In genomic region chr17:42680331-42680808, GRCh38 we compare ENCODE assay signal across 8 cellular contexts. TPM values are rescaled to one million over a fixed set of nuclear protein-coding genes. Genes with fewer than 3 reads are reported as not detected.
DNase-seq lines count a peak whose midpoint lies in the region; ATAC-seq and TF ChIP-seq lines count a peak whose summit lies in the region.

No MANE protein-coding gene starts in this region.

- peak overlapping the region; percentile 99 for H2AFZ ChIP-seq in IMR-90 (replicated peaks; ENCODE audit: low read length, poor library complexity)

- H3K4me1 Mint-ChIP-seq in CD8-positive, alpha-beta T cell (ENCODE audit: low read depth), result peaks cover 56% of the 10 kb centered on the region
- H3K4me1 Mint-ChIP-seq in naive thymus-derived CD8-positive, alpha-beta T cell, result peaks cover 30 to 64% (median 61%) of the 10 kb centered on the region in 4 donors

- BruUV-seq in IMR-90 (replicated peaks; lab: Mats Ljungman, UMichigan), result no TSS peak

- ATAC-seq in CD8-positive, alpha-beta T cell, result no peak
- ATAC-seq in IMR-90 (ENCODE audit: low read depth) (no peak), GM18907 (IDR thresholded peaks at IDR 0.05; ENCODE audit: unreplicated experiment) (no peak), GM21529 (IDR thresholded peaks at IDR 0.05; ENCODE audit: unreplicated experiment) (no peak)
- ATAC-seq in naive thymus-derived CD8-positive, alpha-beta T cell, result no peak

- H3K4ac ChIP-seq in IMR-90 (ENCODE audit: low read depth, low read length), result peak overlapping the region; percentile 99

- peak overlapping the region; percentile 43; the same call in 1 of the 2 replicates for H2BK120ac ChIP-seq in IMR-90 (ENCODE audit: low read depth, low read length)

- peaks cover 71% of the 10 kb centered on the region for H3K4me1 ChIP-seq in CD8-positive, alpha-beta T cell (ENCODE audit: insufficient read depth, low read length)
- peaks cover 30% of the 10 kb centered on the region for H3K4me1 ChIP-seq in IMR-90 (ENCODE audit: control insufficient read depth, insufficient read depth, low read length)

- WGBS in IMR-90 (ENCODE audit: extremely low coverage in 2 of 2, insufficient read length in 1 of 2), 2 experiments, result 53% methylated on average over 19 of the region's 20 CpGs; no CpG with 5 or more reads in 1 of the 2 experiments

- H3K27me3 Mint-ChIP-seq in CD8-positive, alpha-beta T cell (ENCODE audit: low read depth), result peaks cover 38% of the 10 kb centered on the region
- H3K27me3 Mint-ChIP-seq in naive thymus-derived CD8-positive, alpha-beta T cell, result peaks cover 15 to 47% (median 25%) of the 10 kb centered on the region in 5 donors

- H3K79me1 ChIP-seq in IMR-90 (ENCODE audit: low read depth in 1 of 2, low read length in 2 of 2), result peaks cover 13 to 61% of the 10 kb centered on the region in 2 experiments

- TF ChIP-seq RAD21 in IMR-90 (IDR thresholded peaks at IDR 0.05; ENCODE audit: low read length), result no peak

- H2BK5ac ChIP-seq in IMR-90 (ENCODE audit: low read depth, low read length, poor library complexity, severe bottlenecking), result no peak overlapping the region

- H3K36me3 ChIP-seq in CD8-positive, alpha-beta T cell (ENCODE audit: insufficient read depth, low read length), result no peaks in the 10 kb centered on the region
- H3K36me3 ChIP-seq in IMR-90 (ENCODE audit: control insufficient read depth, insufficient read depth, low read length), result peaks cover 8% of the 10 kb centered on the region

- dilution Hi-C loops in IMR-90 (cut with HindIII; ENCODE audit: low sequenced_read_pairs, unreplicated experiment), result no loop called here

- H3K56ac ChIP-seq in IMR-90 (ENCODE audit: extremely low read depth, insufficient read depth, low read length), result no peak overlapping the region

- peak overlapping the region; percentile 66 for H3K4me3 Mint-ChIP-seq in CD8-positive, alpha-beta T cell
- peak overlapping the region; percentile 12 to 93 (median 74) for H3K4me3 Mint-ChIP-seq in naive thymus-derived CD8-positive, alpha-beta T cell

- peaks cover 14% of the 10 kb centered on the region for H3K27me3 ChIP-seq in CD8-positive, alpha-beta T cell (ENCODE audit: insufficient read depth, low read length)
- no peaks in the 10 kb centered on the region for H3K27me3 ChIP-seq in IMR-90 (ENCODE audit: control insufficient read depth, insufficient read depth, low read length)

- peak overlapping the region; percentile 93; the same call in 1 of the 2 replicates for H4K5ac ChIP-seq in IMR-90 (ENCODE audit: low read depth, low read length)

- peak overlapping the region; percentile 94 for H2AK9ac ChIP-seq in IMR-90 (replicated peaks; ENCODE audit: low read depth, low read length, poor library complexity)

- peak overlapping the region; percentile 87 to 94; a peak in 2 of 4 replicates for H4K8ac ChIP-seq in IMR-90 (ENCODE audit: low read depth in 2 of 2, low read length in 2 of 2)

- CTCF ChIA-PET in CD8-positive, alpha-beta T cell (lab: Charles Lee), result interaction anchor here (1.1 to 4.6 kb wide), 5 partner anchors 9 to 102 kb away, joined by 3 to 33 read pairs (median 8); partner anchors contain the start of genes PSMC3IP and TUBG2
- CTCF ChIA-PET in IMR-90 (lab: Yijun Ruan, JAX), result interaction anchor here (0.6 to 3.8 kb wide), 2 partner anchors 13 to 102 kb away, joined by 3 to 15 read pairs; no protein-coding TSS in a partner anchor

- peak overlapping the region; percentile 10; the same call in 1 of the 2 replicates for H3K23ac ChIP-seq in IMR-90 (ENCODE audit: low read depth, low read length)

- peak overlapping the region; percentile 60 for H3K4me3 ChIP-seq in CD8-positive, alpha-beta T cell (ENCODE audit: low read depth, low read length)
- H3K4me3 ChIP-seq in IMR-90 (ENCODE audit: insufficient read depth, low read depth, low read length), result no peak overlapping the region
- peak overlapping the region; percentile 49 for H3K4me3 ChIP-seq in choroid plexus epithelial cell (ENCODE audit: low read depth, low read length)

- in situ Hi-C loops in IMR-90 (cut with MboI; ENCODE audit: low sequenced_read_pairs), result loop anchor here (5.0 to 25.0 kb wide), 2 partner anchors 103 to 632 kb away; partner anchors contain the start of gene PSMC3IP

- H3K9ac ChIP-seq in IMR-90 (ENCODE audit: low read depth, low read length), result no peak overlapping the region

- DNase-seq in CD8-positive, alpha-beta T cell, result no peak
- DNase-seq in IMR-90 (peak; percentile 29), choroid plexus epithelial cell (ENCODE audit: low read depth) (peak; percentile 35), NCI-H748 (lab: John Stamatoyannopoulos, UW; ENCODE audit: unreplicated experiment) (no peak), NCI-H187 (lab: John Stamatoyannopoulos, UW) (no peak)
- DNase-seq in naive thymus-derived CD8-positive, alpha-beta T cell, result no peak

- H3K27ac Mint-ChIP-seq in CD8-positive, alpha-beta T cell, result no peak overlapping the region
- H3K27ac Mint-ChIP-seq in naive thymus-derived CD8-positive, alpha-beta T cell, result peak overlapping the region in 3 of 10 donors; percentile 53 to 83 (median 57)

- no peaks in the 10 kb centered on the region for H3K9me3 ChIP-seq in CD8-positive, alpha-beta T cell (ENCODE audit: low read length)
- H3K9me3 ChIP-seq in IMR-90 (ENCODE audit: control insufficient read depth, insufficient read depth, low read length), result no peaks in the 10 kb centered on the region

- no peaks in the 10 kb centered on the region for H3K9me3 Mint-ChIP-seq in CD8-positive, alpha-beta T cell
- H3K9me3 Mint-ChIP-seq in naive thymus-derived CD8-positive, alpha-beta T cell, result no peaks in the 10 kb centered on the region

- POLR2A ChIA-PET in CD8-positive, alpha-beta T cell (lab: Charles Lee), result interaction anchor here (1.8 to 2.8 kb wide), 2 partner anchors 10 to 103 kb away, joined by 11 to 13 read pairs; partner anchors contain the start of gene PSMC3IP
- POLR2A ChIA-PET in IMR-90 (lab: Charles Lee; ENCODE audit: unreplicated experiment), result no interaction called here
- POLR2A ChIA-PET in naive thymus-derived CD8-positive, alpha-beta T cell (lab: Charles Lee), result interaction anchor here (1.2 to 2.9 kb wide), 6 partner anchors 9 to 113 kb away, joined by 3 to 20 read pairs (median 8); partner anchors contain the start of genes MLX, PSMC3IP, RETREG3 and TUBG1

- no peak overlapping the region for H2BK20ac ChIP-seq in IMR-90 (ENCODE audit: low read depth, low read length)

- no peak for TF ChIP-seq CTCF in CD8-positive, alpha-beta T cell (IDR thresholded peaks at IDR 0.05)
- TF ChIP-seq CTCF in IMR-90 (conservative IDR thresholded peaks at IDR 0.05; ENCODE audit: low read depth, low read length) (no peak), choroid plexus epithelial cell (conservative IDR thresholded peaks at IDR 0.05; ENCODE audit: low read depth, low read length) (no peak)

- H2BK15ac ChIP-seq in IMR-90 (ENCODE audit: low read depth, low read length), result no peak overlapping the region; the same call in 2 of the 3 replicates

- H3K36me3 Mint-ChIP-seq in CD8-positive, alpha-beta T cell, result no peaks in the 10 kb centered on the region
- peaks cover 0 to 2% (median 0%) of the 10 kb centered on the region in 3 donors for H3K36me3 Mint-ChIP-seq in naive thymus-derived CD8-positive, alpha-beta T cell

- no peak for TF ChIP-seq POLR2A in IMR-90 (IDR thresholded peaks at IDR 0.05; ENCODE audit: low read depth, low read length)

- H2AK5ac ChIP-seq in IMR-90 (ENCODE audit: low read depth, low read length), result peak overlapping the region; percentile 78; the same call in 1 of the 2 replicates

- peak overlapping the region; percentile 2 for H4K91ac ChIP-seq in IMR-90 (ENCODE audit: insufficient read depth, low read depth, low read length)

- H3K4me2 ChIP-seq in IMR-90 (ENCODE audit: low read depth, low read length), result 0 out of 2 replicates have a peak overlapping the region, but pooled peaks have one; percentile 1

- peaks cover 17% of the 10 kb centered on the region for H3K9me1 ChIP-seq in IMR-90 (ENCODE audit: insufficient read depth, low read length)

- no peak overlapping the region for H3K18ac ChIP-seq in IMR-90 (ENCODE audit: low read depth, low read length)

- H4K20me1 ChIP-seq in IMR-90 (ENCODE audit: insufficient read depth, low read length), result peaks cover 18% of the 10 kb centered on the region

- H3K27ac ChIP-seq in CD8-positive, alpha-beta T cell (ENCODE audit: low read depth, low read length), result no peak overlapping the region
- no peak overlapping the region for H3K27ac ChIP-seq in IMR-90 (ENCODE audit: insufficient read depth, low read length)

- intact Hi-C loops in CD8-positive, alpha-beta T cell (cut with DNase I, micrococcal nuclease), result no loop called here
- intact Hi-C loops in IMR-90 (cut with micrococcal nuclease), result no loop called here

- peak overlapping the region; percentile 74; the same call in 1 of the 2 replicates for H3K14ac ChIP-seq in IMR-90 (replicated peaks; ENCODE audit: low read depth, low read length)

RNA-seq across cellular contexts. Expression of gene CCR10, which starts 1.3 kb away (rescaled TPM):
- 1 to 10 TPM; 1.2 to 1.3 TPM for total RNA-seq in CD8-positive, alpha-beta T cell
- 0.36 and 0.56 TPM in 2 replicates for total RNA-seq in IMR-90 (2012; rRNA removed)
- 2.4 and 3.0 TPM in 2 replicates for polyA plus RNA-seq in IMR-90 (2012; rRNA removed)
- polyA plus RNA-seq in IMR-90 (2012; cell fraction: cytosol; rRNA removed), result 2.4 and 5.9 TPM in 2 replicates
- polyA plus RNA-seq in IMR-90 (2012; cell fraction: nucleus; rRNA removed; ENCODE audit: low replicate concordance), result 6.1 and 16.6 TPM in 2 replicates
- total RNA-seq in naive thymus-derived CD8-positive, alpha-beta T cell, result 1 to 10 TPM; 1.3 to 1.7 TPM
- 1 to 10 TPM in 1 of 3 donors, under 1 TPM in 2; 0.68 to 1.8 (median 0.75) TPM for polyA plus RNA-seq in naive thymus-derived CD8-positive, alpha-beta T cell

RNA-seq across cellular contexts. Expression of gene CNTNAP1, which starts 2.0 kb away (rescaled TPM):
- 1 to 10 TPM; 1.1 to 1.6 TPM for total RNA-seq in CD8-positive, alpha-beta T cell
- 10.6 and 12.2 TPM in 2 replicates for total RNA-seq in IMR-90 (2012; rRNA removed)
- polyA plus RNA-seq in IMR-90 (2012; rRNA removed), result 72.2 and 77.0 TPM in 2 replicates
- polyA plus RNA-seq in IMR-90 (2012; cell fraction: cytosol; rRNA removed), result 58.1 and 68.2 TPM in 2 replicates
- 165 and 241 TPM in 2 replicates for polyA plus RNA-seq in IMR-90 (2012; cell fraction: nucleus; rRNA removed; ENCODE audit: low replicate concordance)
- total RNA-seq in naive thymus-derived CD8-positive, alpha-beta T cell, result 1 to 10 TPM; 2.7 to 3.0 TPM
- polyA plus RNA-seq in naive thymus-derived CD8-positive, alpha-beta T cell, result under 1 TPM in 1 of 3 donors, not detected in 2; 0.05 TPM

RNA-seq across cellular contexts. Expression of gene PLEKHH3, which starts 3.6 kb away (rescaled TPM):
- total RNA-seq in CD8-positive, alpha-beta T cell, result under 1 TPM; 0.33 to 0.72 TPM
- total RNA-seq in IMR-90 (2012; rRNA removed), result 2.5 and 2.9 TPM in 2 replicates
- 10.5 and 13.2 TPM in 2 replicates for polyA plus RNA-seq in IMR-90 (2012; rRNA removed)
- polyA plus RNA-seq in IMR-90 (2012; cell fraction: cytosol; rRNA removed), result 10.2 and 13.4 TPM in 2 replicates
- polyA plus RNA-seq in IMR-90 (2012; cell fraction: nucleus; rRNA removed; ENCODE audit: low replicate concordance), result 19.1 and 48.9 TPM in 2 replicates
- not detected for total RNA-seq in naive thymus-derived CD8-positive, alpha-beta T cell
- polyA plus RNA-seq in naive thymus-derived CD8-positive, alpha-beta T cell, result not detected

RNA-seq across cellular contexts. Expression of gene TUBG2, which starts 21.3 kb away (rescaled TPM):
- total RNA-seq in CD8-positive, alpha-beta T cell, result 10 to 100 TPM in 1 of 2 experiments, 1 to 10 TPM in 1; 7.4 to 10.6 TPM
- total RNA-seq in IMR-90 (2012; rRNA removed), result 3.3 and 3.6 TPM in 2 replicates
- polyA plus RNA-seq in IMR-90 (2012; rRNA removed), result 19.4 and 24.6 TPM in 2 replicates
- polyA plus RNA-seq in IMR-90 (2012; cell fraction: cytosol; rRNA removed), result 12.0 and 21.3 TPM in 2 replicates
- polyA plus RNA-seq in IMR-90 (2012; cell fraction: nucleus; rRNA removed; ENCODE audit: low replicate concordance), result 102 and 132 TPM in 2 replicates
- total RNA-seq in naive thymus-derived CD8-positive, alpha-beta T cell, result 10 to 100 TPM; 18.1 to 22.1 TPM
- 1 to 10 TPM; 4.9 to 6.9 (median 6.0) TPM for polyA plus RNA-seq in naive thymus-derived CD8-positive, alpha-beta T cell

Comparison
In these comparisons a context has a peak if more than half of its experiments do, and no peak if none do; other contexts are left out.
1. DNase-seq: peak in IMR-90 (single experiment) and choroid plexus epithelial cell (single experiment); none in CD8-positive, alpha-beta T cell (0 of 7), naive thymus-derived CD8-positive, alpha-beta T cell (0 of 10), NCI-H748 (single experiment) and NCI-H187 (0 of 2).